ENCODE assay signal across 8 cellular contexts in the genomic region with DNA sequence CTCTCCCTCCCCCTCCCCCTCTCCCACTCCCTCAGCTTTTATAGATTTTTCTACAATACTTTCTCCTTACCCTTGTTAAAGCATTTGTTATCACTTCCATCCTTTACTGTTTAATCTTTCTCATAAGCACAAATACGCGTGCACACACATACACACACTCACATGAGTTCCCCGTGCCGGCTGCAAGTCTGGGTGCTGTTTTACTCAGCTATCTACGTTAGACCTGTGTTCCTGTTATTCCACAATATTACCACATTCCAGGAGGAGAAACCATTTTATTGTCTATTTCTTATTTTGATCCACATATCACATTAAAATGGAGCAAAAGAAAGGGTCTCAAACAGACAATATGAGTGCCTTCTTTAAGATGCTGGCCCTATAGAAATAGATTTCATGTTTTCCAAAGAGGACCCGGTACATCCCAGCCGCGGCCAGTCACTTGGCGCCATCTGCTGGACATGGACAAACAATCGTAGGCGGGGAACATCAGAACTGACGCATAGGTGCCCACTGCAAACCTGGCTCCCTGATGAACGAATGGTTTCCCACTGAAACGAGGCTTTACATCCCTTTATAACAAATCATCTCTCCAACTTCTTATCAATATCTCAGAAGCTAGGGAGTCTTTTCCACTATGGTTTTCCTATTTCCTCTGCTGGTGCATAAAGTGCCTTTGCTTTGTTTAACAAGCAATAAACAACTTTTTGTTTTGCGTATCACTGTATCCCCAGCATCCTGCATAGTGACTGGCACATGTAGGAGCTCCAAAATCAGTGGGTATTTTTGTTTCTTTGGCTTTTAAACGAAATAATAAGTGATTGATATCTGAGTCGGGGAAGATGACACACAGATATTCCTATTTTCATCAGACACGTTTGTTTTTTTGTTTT. TPM values are rescaled to one million over a fixed set of nuclear protein-coding genes. Genes with fewer than 3 reads are reported as not detected.
DNase-seq lines count a peak whose midpoint lies in the region; ATAC-seq, FAIRE-seq and TF ChIP-seq lines count a peak whose summit lies in the region.

No MANE protein-coding gene starts in this region.

- BruUV-seq in IMR-90 (replicated peaks; lab: Mats Ljungman, UMichigan) (no TSS peak), PC-9 (replicated peaks; lab: Mats Ljungman, UMichigan) (no TSS peak)

- TF ChIP-seq RAD21 in IMR-90 (IDR thresholded peaks at IDR 0.05; ENCODE audit: low read length): peak; percentile 94

- peaks cover 17% of the 10 kb centered on the region for H3K9me3 Mint-ChIP-seq in activated T-helper 2 cell treated with anti-CD3 and anti-CD28 coated beads, Interferon-gamma antibody, Interleukin-2, Interleukin-4, amounts not matched to agents 10 μg/mL and 5 μg/mL and 100 μg/mL, durations not matched to agents 14 hours and 24 hours and 36 hours

- H2BK5ac ChIP-seq in IMR-90 (ENCODE audit: low read depth, low read length, poor library complexity, severe bottlenecking): no peak overlapping the region

- no peak overlapping the region for H3K23ac ChIP-seq in IMR-90 (ENCODE audit: low read depth, low read length)

- H3K9me2 ChIP-seq in PC-9 (ENCODE audit: insufficient read depth): no peaks in the 10 kb centered on the region

- intact Hi-C loops in IMR-90 (cut with micrococcal nuclease): loop anchor here (2.0 to 5.0 kb wide), 4 partner anchors 172 to 878 kb away; a partner anchor contains a TSS
- intact Hi-C loops in PC-9 (cut with micrococcal nuclease; ENCODE audit: unreplicated experiment): loop anchor here (1.0 to 5.0 kb wide), 3 partner anchors 353 to 860 kb away; no protein-coding TSS in a partner anchor
- intact Hi-C loops in activated T-helper 2 cell treated with anti-CD3 and anti-CD28 coated beads, Interferon-gamma antibody, Interleukin-2, Interleukin-4, amounts not matched to agents 10 μg/mL and 5 μg/mL and 100 μg/mL, durations not matched to agents 14 hours and 24 hours and 36 hours (cut with micrococcal nuclease): loop anchor here (2.0 to 10.0 kb wide), 2 partner anchors 170 to 368 kb away; no protein-coding TSS in a partner anchor
- intact Hi-C loops in ovary (cut with DNase I): loop anchor here (5.0 to 10.0 kb wide), 4 partner anchors 180 to 363 kb away; no protein-coding TSS in a partner anchor

- H3K79me1 ChIP-seq in IMR-90 (ENCODE audit: low read depth in 1 of 2, low read length in 2 of 2): no peaks in the 10 kb centered on the region

- no peak overlapping the region for H3K4me3 Mint-ChIP-seq in activated T-helper 2 cell treated with anti-CD3 and anti-CD28 coated beads, Interferon-gamma antibody, Interleukin-2, Interleukin-4, amounts not matched to agents 10 μg/mL and 5 μg/mL and 100 μg/mL, durations not matched to agents 14 hours and 24 hours and 36 hours (ENCODE audit: low read depth)

- H4K20me1 ChIP-seq in IMR-90 (ENCODE audit: insufficient read depth, low read length) (no peaks in the 10 kb centered on the region), PC-9 (ENCODE audit: insufficient read depth) (no peaks in the 10 kb centered on the region)

- POLR2A ChIA-PET in IMR-90 (lab: Charles Lee; ENCODE audit: unreplicated experiment): no interaction called here
- POLR2A ChIA-PET in PC-9 (lab: Charles Lee; ENCODE audit: unreplicated experiment): no interaction called here

- H3K36me3 Mint-ChIP-seq in activated T-helper 2 cell treated with anti-CD3 and anti-CD28 coated beads, Interferon-gamma antibody, Interleukin-2, Interleukin-4, amounts not matched to agents 10 μg/mL and 5 μg/mL and 100 μg/mL, durations not matched to agents 14 hours and 24 hours and 36 hours (ENCODE audit: low read depth): no peaks in the 10 kb centered on the region

- H3K4ac ChIP-seq in IMR-90 (ENCODE audit: low read depth, low read length): no peak overlapping the region

- H3K14ac ChIP-seq in IMR-90 (replicated peaks; ENCODE audit: low read depth, low read length): no peak overlapping the region

- H3K4me1 ChIP-seq in IMR-90 (ENCODE audit: control insufficient read depth, insufficient read depth, low read length) (no peaks in the 10 kb centered on the region), PC-9 (replicated peaks; ENCODE audit: insufficient read depth) (no peaks in the 10 kb centered on the region), ovary (ENCODE audit: insufficient read depth) (no peaks in the 10 kb centered on the region)

- no peak for FAIRE-seq in frontal cortex (lab: Jason Lieb, UNC)

- H3K56ac ChIP-seq in IMR-90 (ENCODE audit: extremely low read depth, insufficient read depth, low read length): no peak overlapping the region

- in situ Hi-C loops in IMR-90 (cut with MboI; ENCODE audit: low sequenced_read_pairs): loop anchor here (25.0 kb wide), 2 partner anchors 363 to 813 kb away; no protein-coding TSS in a partner anchor

- CTCF ChIA-PET in IMR-90 (lab: Yijun Ruan, JAX): interaction anchor here (0.6 to 2.8 kb wide), 10 partner anchors 8 to 1780 kb away, joined by 3 to 9 read pairs (median 3); no protein-coding TSS in a partner anchor
- CTCF ChIA-PET in PC-9 (lab: Charles Lee): interaction anchor here (0.6 to 0.7 kb wide), 2 partner anchors 347 to 658 kb away, joined by 4 to 9 read pairs; no protein-coding TSS in a partner anchor

- H2AK5ac ChIP-seq in IMR-90 (ENCODE audit: low read depth, low read length): no peak overlapping the region

- H3K9me3 ChIP-seq in IMR-90 (ENCODE audit: control insufficient read depth, insufficient read depth, low read length) (peaks cover 9% of the 10 kb centered on the region), PC-9 (ENCODE audit: insufficient read depth, low read depth) (peaks cover 4% of the 10 kb centered on the region; the same call in 1 of the 2 replicates), ovary (no peaks in the 10 kb centered on the region)

- H4K5ac ChIP-seq in IMR-90 (ENCODE audit: low read depth, low read length): no peak overlapping the region

- no peak overlapping the region for H3K18ac ChIP-seq in IMR-90 (ENCODE audit: low read depth, low read length)

- H3K9ac ChIP-seq in IMR-90 (ENCODE audit: low read depth, low read length): no peak overlapping the region

- peaks cover 6% of the 10 kb centered on the region for H3K4me1 Mint-ChIP-seq in activated T-helper 2 cell treated with anti-CD3 and anti-CD28 coated beads, Interferon-gamma antibody, Interleukin-2, Interleukin-4, amounts not matched to agents 10 μg/mL and 5 μg/mL and 100 μg/mL, durations not matched to agents 14 hours and 24 hours and 36 hours (ENCODE audit: low read depth)

- H2BK120ac ChIP-seq in IMR-90 (ENCODE audit: low read depth, low read length): no peak overlapping the region

- H3K9me1 ChIP-seq in IMR-90 (ENCODE audit: insufficient read depth, low read length): no peaks in the 10 kb centered on the region

- DNase-seq in DMS79 (lab: John Stamatoyannopoulos, UW) (peak; percentile 16), IMR-90 (peak; percentile 60), PC-9 (peak; percentile 37 to 64), frontal cortex (ENCODE audit: low spot score in 2 of 2) (peak; percentile 46 to 68), ovary (peak; percentile 63 to 77 (median 76)), ureter (ENCODE audit: low spot score) (peak; percentile 75)
- DNase-seq in activated T-helper 2 cell treated with anti-CD3 and anti-CD28 coated beads, Interferon-gamma antibody, Interleukin-2, Interleukin-4, amounts not matched to agents 10 μg/mL and 5 μg/mL and 100 μg/mL, durations not matched to agents 14 hours and 24 hours and 36 hours (ENCODE audit: low spot score): peak; percentile 22

- H3K27ac ChIP-seq in IMR-90 (ENCODE audit: insufficient read depth, low read length) (no peak overlapping the region), PC-9 (no peak overlapping the region), ovary (no peak overlapping the region)

- no peak for TF ChIP-seq POLR2A in IMR-90 (IDR thresholded peaks at IDR 0.05; ENCODE audit: low read depth, low read length)
- TF ChIP-seq POLR2A in ovary (IDR thresholded peaks at IDR 0.05): no peak

- H4K8ac ChIP-seq in IMR-90 (ENCODE audit: low read depth in 2 of 2, low read length in 2 of 2): no peak overlapping the region

- H3F3A ChIP-seq in PC-9 (ENCODE audit: insufficient read depth, low read depth): no peaks in the 10 kb centered on the region

- no peaks in the 10 kb centered on the region for H3K36me3 ChIP-seq in IMR-90 (ENCODE audit: control insufficient read depth, insufficient read depth, low read length)
- H3K36me3 ChIP-seq in PC-9 (ENCODE audit: low read depth): no peaks in the 10 kb centered on the region
- H3K36me3 ChIP-seq in ovary: no peaks in the 10 kb centered on the region

- H2AFZ ChIP-seq in IMR-90 (replicated peaks; ENCODE audit: low read length, poor library complexity) (no peak overlapping the region), PC-9 (no peak overlapping the region)

- ATAC-seq in IMR-90 (ENCODE audit: low read depth) (peak; percentile 95), HG03135 (IDR thresholded peaks at IDR 0.05; ENCODE audit: unreplicated experiment) (no peak)

- no peak overlapping the region for H3K4me3 ChIP-seq in IMR-90 (ENCODE audit: insufficient read depth, low read depth, low read length)
- H3K4me3 ChIP-seq in PC-9: no peak overlapping the region
- no peak overlapping the region for H3K4me3 ChIP-seq in ovary

- H2BK15ac ChIP-seq in IMR-90 (ENCODE audit: low read depth, low read length): no peak overlapping the region

- peak; percentile 87 for TF ChIP-seq CTCF in IMR-90 (conservative IDR thresholded peaks at IDR 0.05; ENCODE audit: low read depth, low read length)
- peak; percentile 81 for TF ChIP-seq CTCF in PC-9 (conservative IDR thresholded peaks at IDR 0.05)
- peak; percentile 69 to 79 (median 71) for TF ChIP-seq CTCF in ovary (IDR thresholded peaks at IDR 0.05)

- no peak overlapping the region for H2BK20ac ChIP-seq in IMR-90 (ENCODE audit: low read depth, low read length)

- no peak overlapping the region for H4K91ac ChIP-seq in IMR-90 (ENCODE audit: insufficient read depth, low read depth, low read length)

- H3K27me3 ChIP-seq in IMR-90 (ENCODE audit: control insufficient read depth, insufficient read depth, low read length): 0 out of 2 replicates have a peak, but pooled peaks cover 2% of the 10 kb centered on the region
- H3K27me3 ChIP-seq in PC-9 (ENCODE audit: insufficient read depth, low read depth): no peaks in the 10 kb centered on the region
- H3K27me3 ChIP-seq in ovary: no peaks in the 10 kb centered on the region

- no peaks in the 10 kb centered on the region for H3K79me2 ChIP-seq in PC-9 (ENCODE audit: low read depth)

- no peak overlapping the region for H2AK9ac ChIP-seq in IMR-90 (replicated peaks; ENCODE audit: low read depth, low read length, poor library complexity)

- dilution Hi-C loops in IMR-90 (cut with HindIII; ENCODE audit: low sequenced_read_pairs, unreplicated experiment): no loop called here

- 0% methylated on average over 2 of the region's 18 CpGs; no CpG with 5 or more reads in 1 of the 2 experiments for WGBS in IMR-90 (ENCODE audit: extremely low coverage in 2 of 2, insufficient read length in 1 of 2), 2 experiments
- WGBS in ovary, 3 donors: 15 to 24% (median 21%) methylated on average over 18 of the region's 18 CpGs

- H3K27ac Mint-ChIP-seq in activated T-helper 2 cell treated with anti-CD3 and anti-CD28 coated beads, Interferon-gamma antibody, Interleukin-2, Interleukin-4, amounts not matched to agents 10 μg/mL and 5 μg/mL and 100 μg/mL, durations not matched to agents 14 hours and 24 hours and 36 hours: no peak overlapping the region

- no peak for TF ChIP-seq EP300 in ovary (IDR thresholded peaks at IDR 0.05)

- H3K27me3 Mint-ChIP-seq in activated T-helper 2 cell treated with anti-CD3 and anti-CD28 coated beads, Interferon-gamma antibody, Interleukin-2, Interleukin-4, amounts not matched to agents 10 μg/mL and 5 μg/mL and 100 μg/mL, durations not matched to agents 14 hours and 24 hours and 36 hours (ENCODE audit: low read depth): peaks cover 12% of the 10 kb centered on the region

- H3K4me2 ChIP-seq in IMR-90 (ENCODE audit: low read depth, low read length) (no peak overlapping the region), PC-9 (no peak overlapping the region)

RNA-seq across cellular contexts. Expression of a gene that starts 25.2 kb away (rescaled TPM):
- 34.8 and 56.9 TPM in 2 replicates for total RNA-seq in IMR-90 (2012; rRNA removed)
- 39.1 and 41.4 TPM in 2 replicates for polyA plus RNA-seq in IMR-90 (2012; rRNA removed)
- 10.2 and 14.9 TPM in 2 replicates for polyA plus RNA-seq in IMR-90 (2012; cell fraction: cytosol; rRNA removed)
- 7.7 and 46.9 TPM in 2 replicates for polyA plus RNA-seq in IMR-90 (2012; cell fraction: nucleus; rRNA removed; ENCODE audit: low replicate concordance)
- total RNA-seq in PC-9 (2021): 26.6 and 26.8 TPM in 2 replicates
- 49.0 and 53.2 TPM in 2 replicates for total RNA-seq in activated T-helper 2 cell treated with anti-CD3 and anti-CD28 coated beads, Interferon-gamma antibody, Interleukin-2, Interleukin-4, amounts not matched to agents 10 μg/mL and 5 μg/mL and 100 μg/mL, durations not matched to agents 14 hours and 24 hours and 36 hours
- total RNA-seq in frontal cortex: 75.4 TPM
- total RNA-seq in ovary: 100 to 1,000 TPM in 3 of 7 donors, 10 to 100 TPM in 4; 42.9 to 133 (median 96.2) TPM
- polyA plus RNA-seq in ovary: 10 to 100 TPM; 85.9 to 87.0 TPM
- 49.9 TPM for total RNA-seq in ureter

Comparison
In these comparisons a context has a peak if more than half of its experiments do, and no peak if none do; other contexts are left out.
1. DNase-seq: peak in every context shown above with its lines; median percentile 76 in ovary; 75 in ureter; 60 in IMR-90; 57 in frontal cortex; 50 in PC-9; 22 in activated T-helper 2 cell treated with anti-CD3 and anti-CD28 coated beads, Interferon-gamma antibody, Interleukin-2, Interleukin-4, amounts not matched to agents 10 μg/mL and 5 μg/mL and 100 μg/mL, durations not matched to agents 14 hours and 24 hours and 36 hours; 16 in DMS79.